Comparison of ENCODE assay signal across 8 cellular contexts in genomic region chr6:12637960-12638641, GRCh38.
A peak's percentile ranks its signal among the peaks of the same experiment; 100 is the strongest.
DNase-seq lines count a peak whose midpoint lies in the region; ATAC-seq and TF ChIP-seq lines count a peak whose summit lies in the region.

No MANE protein-coding gene starts in this region.

- 26% methylated on average over 7 of the region's 7 CpGs for WGBS in right lobe of liver (ENCODE audit: insufficient coverage, low coverage, low lambda C conversion rate, missing lambda C conversion rate)

- H3K4me1 ChIP-seq in right lobe of liver, result no peaks in the 10 kb centered on the region

- no peak for TF ChIP-seq POLR2A in right lobe of liver (IDR thresholded peaks at IDR 0.05)

- DNase-seq in COR-L47 (lab: John Stamatoyannopoulos, UW) (peak; percentile 32), SKM-1 treated with dmso at 0.1 percent for 144 hours (lab: John Stamatoyannopoulos, UW; ENCODE audit: unreplicated experiment) (peak; percentile 74), choroid plexus epithelial cell (ENCODE audit: low read depth) (peak; percentile 59), right lobe of liver (peak; percentile 45 to 60 (median 55))
- DNase-seq in Jurkat, Clone E6-1 (ENCODE audit: low read depth, low spot score), result peak; percentile 29
- DNase-seq in stimulated activated CD8-positive, alpha-beta memory T cell treated with anti-CD3 and anti-CD28 coated beads, Interleukin-7, amount 100 ng/mL, for 48 hours (ENCODE audit: extremely low read depth in 1 of 2, low read depth in 1 of 2), result peak; percentile 9 to 16

- intact Hi-C loops in right lobe of liver (cut with DNase I), result no loop called here

- H3K27ac ChIP-seq in right lobe of liver, result no peak overlapping the region

- ATAC-seq in GM19043 (IDR thresholded peaks at IDR 0.05; ENCODE audit: low read depth, unreplicated experiment), result peak; percentile 81
- ATAC-seq in right lobe of liver, result peak; percentile 77 to 81 (median 78)
- no peak for ATAC-seq in HG02852 (IDR thresholded peaks at IDR 0.05; ENCODE audit: unreplicated experiment)

- H3K9me3 ChIP-seq in right lobe of liver, result no peaks in the 10 kb centered on the region

- no peaks in the 10 kb centered on the region for H3K27me3 ChIP-seq in right lobe of liver

- no peak overlapping the region for H3K4me3 ChIP-seq in Jurkat, Clone E6-1 (ENCODE audit: low read length)
- H3K4me3 ChIP-seq in choroid plexus epithelial cell (ENCODE audit: low read depth, low read length) (no peak overlapping the region), right lobe of liver (no peak overlapping the region)

- no peaks in the 10 kb centered on the region for H3K36me3 ChIP-seq in right lobe of liver

- TF ChIP-seq CTCF in choroid plexus epithelial cell (conservative IDR thresholded peaks at IDR 0.05; ENCODE audit: low read depth, low read length), result peak; percentile 90
- TF ChIP-seq CTCF in right lobe of liver (IDR thresholded peaks at IDR 0.05), result peak; percentile 65 to 78 (median 70)

Comparison
In these comparisons a context has a peak if more than half of its experiments do, and no peak if none do; other contexts are left out.
1. DNase-seq: peak in every context shown above with its lines; median percentile 74 in SKM-1 treated with dmso at 0.1 percent for 144 hours; 59 in choroid plexus epithelial cell; 55 in right lobe of liver; 32 in COR-L47; 29 in Jurkat, Clone E6-1; 12 in stimulated activated CD8-positive, alpha-beta memory T cell treated with anti-CD3 and anti-CD28 coated beads, Interleukin-7, amount 100 ng/mL, for 48 hours.